1 cellular context compared by ENCODE assay signal in the genomic region with DNA sequence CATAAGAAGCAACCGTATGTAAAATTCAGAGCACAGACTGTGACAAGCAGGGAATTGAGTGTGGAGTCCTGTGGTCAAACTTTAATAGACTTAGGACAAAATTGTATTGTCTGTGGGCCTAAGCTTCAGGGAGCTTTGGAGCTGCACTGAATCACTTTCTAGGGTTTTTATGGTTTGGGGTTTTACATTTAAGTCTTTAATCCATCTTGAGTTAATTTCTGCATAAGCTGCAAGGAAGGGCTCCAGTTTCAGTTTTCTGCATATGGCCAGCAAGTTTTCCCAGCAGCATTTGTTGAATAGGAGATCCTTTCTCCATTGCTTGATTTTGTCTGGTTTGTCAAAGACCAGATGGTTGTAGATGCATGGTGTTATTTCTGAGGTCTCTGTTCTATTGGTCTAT.
TF ChIP-seq lines count a peak whose summit lies in the region.

No MANE protein-coding gene starts in this region.

TF ChIP-seq in SK-N-SH treated with all-trans-retinoic acid at 6 μM for 48 hours, 23 proteins besides CTCF, POLR2A, EP300 and RAD21 (continued from another document):
- TF ChIP-seq, protein P1, sequence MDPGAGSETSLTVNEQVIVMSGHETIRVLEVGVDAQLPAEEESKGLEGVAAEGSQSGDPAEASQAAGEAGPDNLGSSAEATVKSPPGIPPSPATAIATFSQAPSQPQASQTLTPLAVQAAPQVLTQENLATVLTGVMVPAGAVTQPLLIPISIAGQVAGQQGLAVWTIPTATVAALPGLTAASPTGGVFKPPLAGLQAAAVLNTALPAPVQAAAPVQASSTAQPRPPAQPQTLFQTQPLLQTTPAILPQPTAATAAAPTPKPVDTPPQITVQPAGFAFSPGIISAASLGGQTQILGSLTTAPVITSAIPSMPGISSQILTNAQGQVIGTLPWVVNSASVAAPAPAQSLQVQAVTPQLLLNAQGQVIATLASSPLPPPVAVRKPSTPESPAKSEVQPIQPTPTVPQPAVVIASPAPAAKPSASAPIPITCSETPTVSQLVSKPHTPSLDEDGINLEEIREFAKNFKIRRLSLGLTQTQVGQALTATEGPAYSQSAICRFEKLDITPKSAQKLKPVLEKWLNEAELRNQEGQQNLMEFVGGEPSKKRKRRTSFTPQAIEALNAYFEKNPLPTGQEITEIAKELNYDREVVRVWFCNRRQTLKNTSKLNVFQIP (CRISPR knock-in tag; IDR thresholded peaks at IDR 0.05; ENCODE audit: borderline replicate concordance, low read depth): no peak
- no peak for TF ChIP-seq ARNTL (CRISPR knock-in tag; IDR thresholded peaks at IDR 0.05; ENCODE audit: borderline replicate concordance, low read depth)
- no peak for TF ChIP-seq GLIS3 (CRISPR knock-in tag; IDR thresholded peaks at IDR 0.05)
- TF ChIP-seq CSDC2 (CRISPR knock-in tag; IDR thresholded peaks at IDR 0.05): no peak
- TF ChIP-seq, protein P2, sequence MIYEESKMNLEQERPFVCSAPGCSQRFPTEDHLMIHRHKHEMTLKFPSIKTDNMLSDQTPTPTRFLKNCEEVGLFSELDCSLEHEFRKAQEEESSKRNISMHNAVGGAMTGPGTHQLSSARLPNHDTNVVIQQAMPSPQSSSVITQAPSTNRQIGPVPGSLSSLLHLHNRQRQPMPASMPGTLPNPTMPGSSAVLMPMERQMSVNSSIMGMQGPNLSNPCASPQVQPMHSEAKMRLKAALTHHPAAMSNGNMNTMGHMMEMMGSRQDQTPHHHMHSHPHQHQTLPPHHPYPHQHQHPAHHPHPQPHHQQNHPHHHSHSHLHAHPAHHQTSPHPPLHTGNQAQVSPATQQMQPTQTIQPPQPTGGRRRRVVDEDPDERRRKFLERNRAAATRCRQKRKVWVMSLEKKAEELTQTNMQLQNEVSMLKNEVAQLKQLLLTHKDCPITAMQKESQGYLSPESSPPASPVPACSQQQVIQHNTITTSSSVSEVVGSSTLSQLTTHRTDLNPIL (CRISPR knock-in tag; IDR thresholded peaks at IDR 0.05; ENCODE audit: low read depth): no peak
- TF ChIP-seq ZNF8 (CRISPR knock-in tag; IDR thresholded peaks at IDR 0.05): no peak
- TF ChIP-seq SNAI2 (CRISPR knock-in tag; IDR thresholded peaks at IDR 0.05): no peak
- no peak for TF ChIP-seq PPARA (CRISPR knock-in tag; IDR thresholded peaks at IDR 0.05; ENCODE audit: borderline replicate concordance)
- TF ChIP-seq RARB (CRISPR knock-in tag; IDR thresholded peaks at IDR 0.05): no peak
TF ChIP-seq in SK-N-SH treated with all-trans-retinoic acid at 6 μM for 48 hours: peak in this region for 0.
